ENCODE assay signal across 19 cellular contexts in genomic region chr18:34999734-35000397, GRCh38. TPM values are rescaled to one million over a fixed set of nuclear protein-coding genes. Genes with fewer than 3 reads are reported as not detected.
A peak's percentile ranks its signal among the peaks of the same experiment; 100 is the strongest.
DNase-seq lines count a peak whose midpoint lies in the region; ATAC-seq and TF ChIP-seq lines count a peak whose summit lies in the region.
"Had no signal": no experiment of that assay in that cellular context is flagged by ENCODE, and none has a peak within 500 bp of the region (broad histone marks: within the 10 kb centered on the region; RNA-seq: fewer than 3 reads in every experiment).

No MANE protein-coding gene starts in this region.

- H3K9me3 ChIP-seq in WERI-Rb-1 (ENCODE audit: severe bottlenecking): no peaks in the 10 kb centered on the region
- H3K9me3 ChIP-seq: transverse colon had no signal

- no peak overlapping the region for H3K27ac Mint-ChIP-seq in T-helper 2 cell treated with Interferon-gamma antibody and Interleukin-4, amounts not matched to agents 5 μg/mL and 100 μg/mL, for 36 hours
- H3K27ac Mint-ChIP-seq in Calu3 (ENCODE audit: unreplicated experiment): no peak overlapping the region
- H3K27ac Mint-ChIP-seq: activated naive CD8-positive, alpha-beta T cell; HFFc6; natural killer cell treated with Interleukin-12 subunit alpha and Interleukin-12 subunit beta and Interleukin-15 and Interleukin-18, amount 100 ng/mL, for 72 hours had no signal

- H3K4me3 ChIP-seq in WERI-Rb-1 (ENCODE audit: low read depth, low read length) (no peak overlapping the region), kidney epithelial cell (ENCODE audit: low read depth, low read length) (no peak overlapping the region)
- H3K4me3 ChIP-seq: GM12878, transverse colon had no signal

- H3K9me3 Mint-ChIP-seq in T-helper 2 cell treated with Interferon-gamma antibody and Interleukin-4, amounts not matched to agents 5 μg/mL and 100 μg/mL, for 36 hours: no peaks in the 10 kb centered on the region
- H3K9me3 Mint-ChIP-seq in Calu3 (ENCODE audit: low read depth, unreplicated experiment): no peaks in the 10 kb centered on the region
- H3K9me3 Mint-ChIP-seq: activated T-cell treated with anti-CD3 and anti-CD28 coated beads, Interleukin-2, amount 50 U/mL, for 4 hours; HFFc6; natural killer cell treated with Interleukin-12 subunit alpha and Interleukin-12 subunit beta and Interleukin-15 and Interleukin-18, amount 100 ng/mL, for 72 hours had no signal

- no peaks in the 10 kb centered on the region for H3K36me3 Mint-ChIP-seq in T-helper 2 cell treated with Interferon-gamma antibody and Interleukin-4, amounts not matched to agents 5 μg/mL and 100 μg/mL, for 36 hours (ENCODE audit: low read depth)
- no peaks in the 10 kb centered on the region for H3K36me3 Mint-ChIP-seq in Calu3 (ENCODE audit: insufficient read depth, unreplicated experiment)
- H3K36me3 Mint-ChIP-seq: natural killer cell treated with Interleukin-12 subunit alpha and Interleukin-12 subunit beta and Interleukin-15 and Interleukin-18, amount 100 ng/mL, for 72 hours had no signal

- H3K36me3 ChIP-seq in WERI-Rb-1 (no peaks in the 10 kb centered on the region), kidney epithelial cell (ENCODE audit: control insufficient read depth, insufficient read depth, low read length) (no peaks in the 10 kb centered on the region)
- H3K36me3 ChIP-seq: transverse colon had no signal

- no peak overlapping the region for H3K27ac ChIP-seq in WERI-Rb-1
- H3K27ac ChIP-seq: transverse colon had no signal

- POLR2A ChIA-PET in HEK293T (lab: Yijun Ruan, JAX): interaction anchor here (1.0 to 1.2 kb wide), 2 partner anchors 41 to 290 kb away, joined by 3 to 6 read pairs; partner anchors contain the start of genes MAPRE2 and ZSCAN30

- ATAC-seq in sciatic nerve (peak; percentile 73), GM21717 (IDR thresholded peaks at IDR 0.05; ENCODE audit: unreplicated experiment) (no peak)
- ATAC-seq: activated T-cell treated with anti-CD3 and anti-CD28 coated beads, Interleukin-2, amount 50 U/mL, for 4 hours; GM12878; natural killer cell treated with Interleukin-12 subunit alpha and Interleukin-12 subunit beta and Interleukin-15 and Interleukin-18, amount 100 ng/mL, for 72 hours had no signal

- CTCF ChIA-PET in HEK293T (lab: Yijun Ruan, JAX) (interaction anchor here (0.5 to 1.3 kb wide), 8 partner anchors 10 to 400 kb away, joined by 3 to 6 read pairs (median 4); no protein-coding TSS in a partner anchor), Calu3 (lab: Charles Lee) (no interaction called here)

- H3K27me3 ChIP-seq in WERI-Rb-1 (ENCODE audit: insufficient read depth, low read depth, severe bottlenecking) (no peaks in the 10 kb centered on the region), kidney epithelial cell (ENCODE audit: control insufficient read depth, insufficient read depth, low read length) (no peaks in the 10 kb centered on the region)
- H3K27me3 ChIP-seq: transverse colon had no signal

- no TSS peak for BruUV-seq in Calu3 (replicated peaks; lab: Mats Ljungman, UMichigan)

- peaks cover 5% of the 10 kb centered on the region for H3K27me3 Mint-ChIP-seq in T-helper 2 cell treated with Interferon-gamma antibody and Interleukin-4, amounts not matched to agents 5 μg/mL and 100 μg/mL, for 36 hours (ENCODE audit: low read depth)
- H3K27me3 Mint-ChIP-seq in Calu3 (ENCODE audit: unreplicated experiment): no peaks in the 10 kb centered on the region
- H3K27me3 Mint-ChIP-seq: activated naive CD8-positive, alpha-beta T cell; natural killer cell treated with Interleukin-12 subunit alpha and Interleukin-12 subunit beta and Interleukin-15 and Interleukin-18, amount 100 ng/mL, for 72 hours had no signal

- intact Hi-C loops in sciatic nerve (cut with DNase I) (no loop called here), Calu3 (cut with micrococcal nuclease; ENCODE audit: unreplicated experiment) (loop anchor here (10.0 kb wide), 1 partner anchor 135 kb away; no protein-coding TSS in a partner anchor)

- peak; percentile 59 for DNase-seq in HEK293T (ENCODE audit: extremely low spot score)
- peak; percentile 61 for DNase-seq in WERI-Rb-1
- peak; percentile 26 for DNase-seq in kidney epithelial cell (ENCODE audit: low read depth)
- DNase-seq in sciatic nerve (ENCODE audit: low spot score): no peak
- DNase-seq in T-helper 2 cell treated with Interferon-gamma antibody and Interleukin-4, amounts not matched to agents 5 μg/mL and 100 μg/mL, for 36 hours (ENCODE audit: low spot score): no peak
- no peak for DNase-seq in SK-N-DZ (ENCODE audit: low spot score)
- DNase-seq in Calu3: no peak
- DNase-seq: activated CD4-positive, alpha-beta T cell treated with anti-CD3 and anti-CD28 coated beads, Interleukin-2, amount 50 U/mL, for 1 hour; activated T-cell treated with anti-CD3 and anti-CD28 coated beads, Interleukin-2, amount 50 U/mL, for 4 hours; EL; HFFc6; IMR-90; MV-4-11; NCI-H2107; transverse colon had no signal

- H3K4me3 Mint-ChIP-seq in T-helper 2 cell treated with Interferon-gamma antibody and Interleukin-4, amounts not matched to agents 5 μg/mL and 100 μg/mL, for 36 hours: no peak overlapping the region
- H3K4me3 Mint-ChIP-seq in Calu3 (ENCODE audit: low read depth, unreplicated experiment): no peak overlapping the region
- H3K4me3 Mint-ChIP-seq: activated naive CD8-positive, alpha-beta T cell; activated T-cell treated with anti-CD3 and anti-CD28 coated beads, Interleukin-2, amount 50 U/mL, for 4 hours; HFFc6; natural killer cell treated with Interleukin-12 subunit alpha and Interleukin-12 subunit beta and Interleukin-15 and Interleukin-18, amount 100 ng/mL, for 72 hours had no signal

- H3K4me1 Mint-ChIP-seq in T-helper 2 cell treated with Interferon-gamma antibody and Interleukin-4, amounts not matched to agents 5 μg/mL and 100 μg/mL, for 36 hours (ENCODE audit: low read depth): no peaks in the 10 kb centered on the region
- H3K4me1 Mint-ChIP-seq in Calu3 (ENCODE audit: low read depth, unreplicated experiment): no peaks in the 10 kb centered on the region

- TF ChIP-seq CTCF in WERI-Rb-1 (IDR thresholded peaks at IDR 0.05; ENCODE audit: low read depth, low read length) (no peak), kidney epithelial cell (IDR thresholded peaks at IDR 0.05; ENCODE audit: insufficient read depth, low read length, poor library complexity, severe bottlenecking) (no peak), Calu3 (IDR thresholded peaks at IDR 0.05; ENCODE audit: unreplicated experiment) (no peak)

TF ChIP-seq in HEK293T, 16 proteins besides CTCF, POLR2A, EP300 and RAD21:
- no peak for TF ChIP-seq FOXK2 (IDR thresholded peaks at IDR 0.05)

RNA-seq across cellular contexts. Expression of gene MAPRE2, which starts 41.3 kb away (rescaled TPM):
- 11.6 and 16.2 TPM in 2 replicates for total RNA-seq in kidney epithelial cell
- total RNA-seq in sciatic nerve: 51.8 TPM
- polyA plus RNA-seq in SK-N-DZ (2014; cell fraction: cytosol; rRNA removed): 20.1 and 20.2 TPM in 2 replicates
- polyA plus RNA-seq in SK-N-DZ (2014; cell fraction: nucleus; rRNA removed): 12.3 and 16.4 TPM in 2 replicates
- total RNA-seq in Calu3 (2022): 31.4 and 32.9 TPM in 2 replicates

Comparison
In these comparisons a context has a peak if more than half of its experiments do, and no peak if none do; other contexts are left out.
1. DNase-seq: peak in HEK293T (single experiment), WERI-Rb-1 (single experiment) and kidney epithelial cell (single experiment); none in sciatic nerve (single experiment), T-helper 2 cell treated with Interferon-gamma antibody and Interleukin-4, amounts not matched to agents 5 μg/mL and 100 μg/mL, for 36 hours (single experiment), SK-N-DZ (single experiment) and Calu3 (single experiment).